In the genomic region with DNA sequence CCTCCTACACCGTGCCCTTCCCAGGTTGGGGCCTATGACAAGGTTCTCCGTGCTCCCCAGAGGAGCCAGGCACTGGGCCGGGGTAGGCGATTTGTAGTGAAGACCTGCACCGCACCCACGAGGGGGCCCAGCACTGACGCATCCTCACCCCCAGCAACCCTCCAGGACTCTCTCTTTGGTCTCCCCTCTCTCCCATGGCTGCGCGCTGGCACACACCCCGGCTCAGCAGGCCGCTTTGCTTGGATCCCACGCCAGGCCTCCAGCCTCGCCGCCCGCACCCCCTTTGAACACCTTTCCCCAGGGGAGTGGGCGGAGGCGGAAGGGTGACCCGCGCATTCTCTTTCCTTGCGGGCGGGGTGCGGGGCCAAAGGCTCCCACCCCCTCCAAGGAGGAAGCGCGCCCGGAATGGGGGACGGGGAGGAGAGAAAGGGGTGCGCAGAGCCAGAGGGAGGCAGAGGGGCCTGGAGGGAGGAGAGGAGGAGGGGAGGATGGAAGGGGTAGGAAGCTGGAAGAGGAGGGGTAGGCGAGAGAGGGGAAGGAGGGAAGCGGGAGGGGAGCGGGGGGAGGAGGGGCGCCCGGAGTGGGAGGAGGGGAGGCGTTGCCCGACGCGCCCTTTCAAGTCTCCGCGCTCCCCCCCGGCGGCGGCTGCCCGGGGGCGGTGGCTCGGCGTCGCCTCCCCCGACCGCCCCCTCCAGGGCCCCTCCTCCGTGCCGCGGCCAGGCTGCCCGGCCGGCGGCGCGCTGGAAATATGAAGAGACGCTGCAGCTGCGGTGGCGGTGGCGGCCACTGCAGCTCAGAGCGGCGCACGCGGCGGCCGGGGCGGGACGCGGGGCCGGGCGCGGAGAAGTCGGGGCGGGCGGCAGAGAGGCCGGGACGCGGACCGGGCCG, we compare ENCODE assay signal across 8 cellular contexts. TPM values are rescaled to one million over a fixed set of nuclear protein-coding genes. Genes with fewer than 3 reads are reported as not detected.
A peak's percentile ranks its signal among the peaks of the same experiment; 100 is the strongest.
DNase-seq lines count a peak whose midpoint lies in the region; ATAC-seq and TF ChIP-seq lines count a peak whose summit lies in the region.

A gene (plus strand): TSS at position 751 of the 888 bp plus-strand sequence. CDS start 347 bp downstream, outside the sequence.

- POLR2A ChIA-PET in Caco-2 (lab: Charles Lee), result no interaction called here

- ATAC-seq in GM19395 (IDR thresholded peaks at IDR 0.05; ENCODE audit: unreplicated experiment), result no peak

- H3K9me3 Mint-ChIP-seq in Caco-2 (ENCODE audit: unreplicated experiment), result no peaks in the 10 kb centered on the region
- no peaks in the 10 kb centered on the region for H3K9me3 Mint-ChIP-seq in activated T-helper 1 cell treated with anti-CD3 and anti-CD28 coated beads, Interleukin-12 subunit alpha, Interleukin-12 subunit beta, Interleukin-2, Interleukin-4 antibody, amounts not matched to agents 30 ng/mL and 10 ng/mL and 1 ng/mL, durations not matched to agents 14 hours and 24 hours and 36 hours

- peak within 1 kb of the TSS; percentile 88 to 94 for H3K27ac ChIP-seq in breast epithelium
- H3K27ac ChIP-seq in spleen, result peak within 1 kb of the TSS in 7 of 8 donors; percentile 63 to 81 (median 70)

- H3K36me3 ChIP-seq in Caco-2 (ENCODE audit: control insufficient read depth, insufficient read depth, low read length), result no peaks in the 10 kb centered on the region
- H3K36me3 ChIP-seq in breast epithelium, result no peaks in the 10 kb centered on the region
- no peaks in the 10 kb centered on the region for H3K36me3 ChIP-seq in spleen

- H3K27ac Mint-ChIP-seq in Caco-2 (ENCODE audit: unreplicated experiment), result no peak within 1 kb of the TSS
- H3K27ac Mint-ChIP-seq in activated T-helper 1 cell treated with anti-CD3 and anti-CD28 coated beads, Interleukin-12 subunit alpha, Interleukin-12 subunit beta, Interleukin-2, Interleukin-4 antibody, amounts not matched to agents 30 ng/mL and 10 ng/mL and 1 ng/mL, durations not matched to agents 14 hours and 24 hours and 36 hours, result no peak within 1 kb of the TSS

- intact Hi-C loops in Caco-2 (cut with micrococcal nuclease; ENCODE audit: unreplicated experiment), result no loop called here
- intact Hi-C loops in breast epithelium (cut with DNase I; ENCODE audit: low total_unique reads), result loop anchor here (5.0 kb wide), 1 partner anchor 353 kb away; no protein-coding TSS in a partner anchor
- intact Hi-C loops in spleen (cut with DNase I; ENCODE audit: low total_unique reads), result no loop called here
- intact Hi-C loops in activated T-helper 1 cell treated with anti-CD3 and anti-CD28 coated beads, Interleukin-12 subunit alpha, Interleukin-12 subunit beta, Interleukin-2, Interleukin-4 antibody, amounts not matched to agents 30 ng/mL and 10 ng/mL and 1 ng/mL, durations not matched to agents 14 hours and 24 hours and 36 hours (cut with micrococcal nuclease), result no loop called here

- peaks cover 5% of the 10 kb centered on the region for H3K27me3 ChIP-seq in Caco-2 (replicated peaks; ENCODE audit: control insufficient read depth, insufficient read depth, low read length)
- no peaks in the 10 kb centered on the region for H3K27me3 ChIP-seq in breast epithelium
- H3K27me3 ChIP-seq in spleen (replicated peaks in 1 of 7), result peaks cover 0 to 75% (median 30%) of the 10 kb centered on the region in 7 donors

- H3K9me3 ChIP-seq in Caco-2 (no peaks in the 10 kb centered on the region), breast epithelium (no peaks in the 10 kb centered on the region), spleen (no peaks in the 10 kb centered on the region)

- 19 to 42% (median 21%) methylated on average over 24 to 79 of the region's 80 CpGs for WGBS in spleen, 5 donors

- H3K36me3 Mint-ChIP-seq in Caco-2 (ENCODE audit: insufficient read depth, unreplicated experiment), result no peaks in the 10 kb centered on the region
- no peaks in the 10 kb centered on the region for H3K36me3 Mint-ChIP-seq in activated T-helper 1 cell treated with anti-CD3 and anti-CD28 coated beads, Interleukin-12 subunit alpha, Interleukin-12 subunit beta, Interleukin-2, Interleukin-4 antibody, amounts not matched to agents 30 ng/mL and 10 ng/mL and 1 ng/mL, durations not matched to agents 14 hours and 24 hours and 36 hours (ENCODE audit: low read depth)

- H3K4me1 ChIP-seq in Caco-2 (peaks cover 5% of the 10 kb centered on the region; the same call in 1 of the 2 replicates), breast epithelium (no peaks in the 10 kb centered on the region), spleen (peaks cover 0 to 27% (median 13%) of the 10 kb centered on the region in 6 donors)

- peak in 1 of 2 experiments; percentile 61 for DNase-seq in Caco-2
- DNase-seq in NCI-H146 (lab: John Stamatoyannopoulos, UW), result peak; percentile 93
- DNase-seq in breast epithelium (ENCODE audit: low spot score in 2 of 2), result peak in 1 of 2 donors; percentile 63
- DNase-seq in kidney tubule cell (ENCODE audit: low spot score), result peak; percentile 9
- DNase-seq in spleen, result no peak
- no peak for DNase-seq in RKO (ENCODE audit: low spot score)
- DNase-seq in activated T-helper 1 cell treated with anti-CD3 and anti-CD28 coated beads, Interleukin-12 subunit alpha, Interleukin-12 subunit beta, Interleukin-2, Interleukin-4 antibody, amounts not matched to agents 30 ng/mL and 10 ng/mL and 1 ng/mL, durations not matched to agents 14 hours and 24 hours and 36 hours (ENCODE audit: low spot score), result no peak

- H3K4me3 ChIP-seq in Caco-2 (ENCODE audit: low read depth, low read length) (peak within 1 kb of the TSS; percentile 50), breast epithelium (peak within 1 kb of the TSS; percentile 62 to 91 (median 77)), spleen (peak within 1 kb of the TSS; percentile 30 to 72 (median 44))

- peak within 1 kb of the TSS; percentile 69 for H3K4me3 Mint-ChIP-seq in Caco-2 (ENCODE audit: unreplicated experiment)
- H3K4me3 Mint-ChIP-seq in activated T-helper 1 cell treated with anti-CD3 and anti-CD28 coated beads, Interleukin-12 subunit alpha, Interleukin-12 subunit beta, Interleukin-2, Interleukin-4 antibody, amounts not matched to agents 30 ng/mL and 10 ng/mL and 1 ng/mL, durations not matched to agents 14 hours and 24 hours and 36 hours, result no peak within 1 kb of the TSS

- TF ChIP-seq CTCF in Caco-2 (IDR thresholded peaks at IDR 0.05; ENCODE audit: insufficient read depth in 1 of 2, low read depth in 1 of 2, low read length in 1 of 2, severe bottlenecking in 1 of 2, unreplicated experiment in 1 of 2) (no peak), breast epithelium (IDR thresholded peaks at IDR 0.05) (peak in 1 of 3 donors; percentile 27), spleen (IDR thresholded peaks at IDR 0.05 in 8 of 11, conservative IDR thresholded peaks at IDR 0.05 in 3 of 11) (no peak)

- H3K27me3 Mint-ChIP-seq in Caco-2 (ENCODE audit: insufficient read depth, unreplicated experiment), result peaks cover 16% of the 10 kb centered on the region
- peaks cover 51% of the 10 kb centered on the region for H3K27me3 Mint-ChIP-seq in activated T-helper 1 cell treated with anti-CD3 and anti-CD28 coated beads, Interleukin-12 subunit alpha, Interleukin-12 subunit beta, Interleukin-2, Interleukin-4 antibody, amounts not matched to agents 30 ng/mL and 10 ng/mL and 1 ng/mL, durations not matched to agents 14 hours and 24 hours and 36 hours (ENCODE audit: insufficient read depth)

- TF ChIP-seq POLR2A in breast epithelium (IDR thresholded peaks at IDR 0.05) (no peak), spleen (IDR thresholded peaks at IDR 0.05) (no peak)

- CTCF ChIA-PET in Caco-2 (lab: Charles Lee), result no interaction called here

- BruUV-seq in Caco-2 (replicated peaks; lab: Mats Ljungman, UMichigan), result no TSS peak

- no peaks in the 10 kb centered on the region for H3K4me1 Mint-ChIP-seq in Caco-2 (ENCODE audit: low read depth, unreplicated experiment)
- H3K4me1 Mint-ChIP-seq in activated T-helper 1 cell treated with anti-CD3 and anti-CD28 coated beads, Interleukin-12 subunit alpha, Interleukin-12 subunit beta, Interleukin-2, Interleukin-4 antibody, amounts not matched to agents 30 ng/mL and 10 ng/mL and 1 ng/mL, durations not matched to agents 14 hours and 24 hours and 36 hours (ENCODE audit: low read depth), result no peaks in the 10 kb centered on the region

RNA-seq across cellular contexts. Expression of the gene that starts here (rescaled TPM):
- total RNA-seq in Caco-2 (2022) (1.5 and 2.0 TPM in 2 replicates), breast epithelium (100 to 1,000 TPM in 1 of 3 donors, 10 to 100 TPM in 2; 34.1 to 275 (median 38.8) TPM), spleen (10 to 100 TPM in 1 of 7 donors, 1 to 10 TPM in 6; 4.4 to 11.8 (median 9.6) TPM)
- 1 to 10 TPM in 2 of 3 donors, under 1 TPM in 1; 0.93 to 2.5 (median 1.9) TPM for polyA plus RNA-seq in spleen
- total RNA-seq in activated T-helper 1 cell treated with anti-CD3 and anti-CD28 coated beads, Interleukin-12 subunit alpha, Interleukin-12 subunit beta, Interleukin-2, Interleukin-4 antibody, amounts not matched to agents 30 ng/mL and 10 ng/mL and 1 ng/mL, durations not matched to agents 14 hours and 24 hours and 36 hours, result not detected in 2 replicates

Comparison
In these comparisons a context has a peak if more than half of its experiments do, and no peak if none do; other contexts are left out.
1. DNase-seq: peak in NCI-H146 (single experiment) and kidney tubule cell (single experiment); none in spleen (single experiment), RKO (single experiment) and activated T-helper 1 cell treated with anti-CD3 and anti-CD28 coated beads, Interleukin-12 subunit alpha, Interleukin-12 subunit beta, Interleukin-2, Interleukin-4 antibody, amounts not matched to agents 30 ng/mL and 10 ng/mL and 1 ng/mL, durations not matched to agents 14 hours and 24 hours and 36 hours (single experiment).
2. Peak in every context shown above with its lines, with median percentiles within 50 percentile points of each other: H3K4me3 ChIP-seq.